Comparison of ENCODE assay signal across 8 cellular contexts in genomic region chr11:12674936-12675696, GRCh38. TPM values are rescaled to one million over a fixed set of nuclear protein-coding genes. Genes with fewer than 3 reads are reported as not detected.
A peak's percentile ranks its signal among the peaks of the same experiment; 100 is the strongest.
DNase-seq lines count a peak whose midpoint lies in the region; ATAC-seq, FAIRE-seq and TF ChIP-seq lines count a peak whose summit lies in the region.

No MANE protein-coding gene starts in this region.

- no peaks in the 10 kb centered on the region for H3K9me3 ChIP-seq in mammary epithelial cell (replicated peaks; ENCODE audit: insufficient read depth, low read length)
- H3K9me3 ChIP-seq in keratinocyte (ENCODE audit: control insufficient read depth, low read depth, low read length): no peaks in the 10 kb centered on the region
- H3K9me3 ChIP-seq in smooth muscle cell (replicated peaks; ENCODE audit: low read depth): no peaks in the 10 kb centered on the region

- no peak for FAIRE-seq in keratinocyte (lab: Jason Lieb, UNC)

- TF ChIP-seq CTCF in mammary epithelial cell (conservative IDR thresholded peaks at IDR 0.05 in 1 of 2, IDR thresholded peaks at IDR 0.05 in 1 of 2; ENCODE audit: extremely low read depth in 1 of 2, insufficient read depth in 1 of 2, low read depth in 1 of 2, low read length in 2 of 2) (no peak), keratinocyte (optimal IDR thresholded peaks at IDR 0.05 in 1 of 3, IDR thresholded peaks at IDR 0.05 in 1 of 3, conservative IDR thresholded peaks at IDR 0.05 in 1 of 3; ENCODE audit: extremely low read depth in 1 of 3, insufficient read depth in 2 of 3, low read length in 3 of 3) (no peak), smooth muscle cell (IDR thresholded peaks at IDR 0.05; ENCODE audit: borderline replicate concordance, insufficient read depth, poor library complexity, severe bottlenecking) (no peak)

- H3K4me2 ChIP-seq in mammary epithelial cell (ENCODE audit: insufficient read depth, low read depth, low read length) (peak overlapping the region; percentile 94), keratinocyte (ENCODE audit: control insufficient read depth, extremely low read depth, insufficient read depth, low read depth, low read length) (peak overlapping the region; percentile 84), smooth muscle cell (peak overlapping the region; percentile 88)

- no peaks in the 10 kb centered on the region for H3K27me3 ChIP-seq in mammary epithelial cell (ENCODE audit: insufficient read depth, low read length)
- H3K27me3 ChIP-seq in keratinocyte (ENCODE audit: control insufficient read depth, extremely low read depth, insufficient read depth, low read length): no peaks in the 10 kb centered on the region
- no peaks in the 10 kb centered on the region for H3K27me3 ChIP-seq in smooth muscle cell (ENCODE audit: low read depth)

- H3K4me1 ChIP-seq in mammary epithelial cell (ENCODE audit: insufficient read depth, low read length): peaks cover 28% of the 10 kb centered on the region
- H3K4me1 ChIP-seq in keratinocyte (ENCODE audit: control insufficient read depth, extremely low read depth, insufficient read depth, low read length): peaks cover 33% of the 10 kb centered on the region
- peaks cover 31% of the 10 kb centered on the region for H3K4me1 ChIP-seq in smooth muscle cell (ENCODE audit: low read depth)

- peaks cover 21% of the 10 kb centered on the region for H3F3A ChIP-seq in smooth muscle cell (ENCODE audit: low read depth)

- peak overlapping the region; percentile 65 to 85 (median 84) for H3K4me3 ChIP-seq in mammary epithelial cell (replicated peaks in 1 of 3; ENCODE audit: insufficient read depth in 1 of 3, low read depth in 2 of 3, low read length in 3 of 3)
- peak overlapping the region; percentile 61 to 97 (median 78) for H3K4me3 ChIP-seq in keratinocyte (ENCODE audit: control insufficient read depth in 2 of 3, extremely low read depth in 1 of 3, insufficient read depth in 2 of 3, low read depth in 1 of 3, low read length in 3 of 3)
- H3K4me3 ChIP-seq in smooth muscle cell: peak overlapping the region; percentile 78

- no peaks in the 10 kb centered on the region for H4K20me1 ChIP-seq in mammary epithelial cell (ENCODE audit: insufficient read depth, low read length)
- peaks cover 7% of the 10 kb centered on the region for H4K20me1 ChIP-seq in keratinocyte (ENCODE audit: control insufficient read depth, extremely low read depth, insufficient read depth, low read length)
- H4K20me1 ChIP-seq in smooth muscle cell (ENCODE audit: low read depth): peaks cover 4% of the 10 kb centered on the region

- H3K27ac ChIP-seq in mammary epithelial cell (ENCODE audit: insufficient read depth, low read depth, low read length) (peak overlapping the region; percentile 84), keratinocyte (ENCODE audit: control insufficient read depth, insufficient read depth, low read length) (peak overlapping the region; percentile 67), smooth muscle cell (ENCODE audit: low read depth) (peak overlapping the region; percentile 99)

- H3K79me2 ChIP-seq in mammary epithelial cell (ENCODE audit: insufficient read depth, low read length): peaks cover 58% of the 10 kb centered on the region
- H3K79me2 ChIP-seq in keratinocyte (ENCODE audit: control insufficient read depth, insufficient read depth, low read length): peaks cover 51% of the 10 kb centered on the region
- peaks cover 63% of the 10 kb centered on the region for H3K79me2 ChIP-seq in smooth muscle cell (ENCODE audit: low read depth)

- in situ Hi-C loops in mammary epithelial cell (cut with MboI; ENCODE audit: low sequenced_read_pairs in 2 of 2): loop anchor here in 1 of 2 donors (5.0 kb wide), 1 partner anchor 212 kb away; no protein-coding TSS in a partner anchor

- H2AFZ ChIP-seq in mammary epithelial cell (ENCODE audit: low read depth, low read length) (no peak overlapping the region), keratinocyte (ENCODE audit: control insufficient read depth, low read length) (no peak overlapping the region), smooth muscle cell (ENCODE audit: low read depth) (no peak overlapping the region)

- H3K9ac ChIP-seq in mammary epithelial cell (ENCODE audit: insufficient read depth, low read length) (peak overlapping the region; percentile 92), keratinocyte (ENCODE audit: control insufficient read depth, extremely low read depth, insufficient read depth, low read length) (peak overlapping the region; percentile 87), smooth muscle cell (ENCODE audit: low read depth) (peak overlapping the region; percentile 87)

- CTCF ChIA-PET in mammary epithelial cell (lab: Charles Lee; ENCODE audit: low non-redundant PET): no interaction called here

- no peak for ATAC-seq in HG03342 (IDR thresholded peaks at IDR 0.05; ENCODE audit: unreplicated experiment)
- ATAC-seq in GM21576 (IDR thresholded peaks at IDR 0.05; ENCODE audit: unreplicated experiment): no peak

- BruUV-seq in mammary epithelial cell (replicated peaks; lab: Mats Ljungman, UMichigan): no TSS peak

- DNase-seq in NCI-H82 (lab: John Stamatoyannopoulos, UW) (peak; percentile 33), NCI-H82 treated with DMSO at 0.1 percent for 48 hours (lab: John Stamatoyannopoulos, UW; ENCODE audit: unreplicated experiment) (no peak), NCI-H2227 treated with DMSO at 0.1 percent for 48 hours (lab: John Stamatoyannopoulos, UW) (peak; percentile 18), mammary epithelial cell (no peak), keratinocyte (ENCODE audit: low read depth, low spot score) (no peak), smooth muscle cell (lab: John Stamatoyannopoulos, UW; ENCODE audit: unreplicated experiment) (no peak)

- H3K36me3 ChIP-seq in mammary epithelial cell (ENCODE audit: insufficient read depth, low read length) (no peaks in the 10 kb centered on the region), keratinocyte (ENCODE audit: control insufficient read depth in 2 of 2, extremely low read depth in 1 of 2, insufficient read depth in 2 of 2, low read length in 2 of 2) (no peaks in the 10 kb centered on the region), smooth muscle cell (ENCODE audit: low read depth) (no peaks in the 10 kb centered on the region)

- 0% methylated on average over 8 of the region's 81 CpGs for WGBS in mammary epithelial cell (ENCODE audit: low coverage, missing lambda C conversion rate)
- WGBS in smooth muscle cell (ENCODE audit: low lambda C conversion rate): under 1% methylated on average over 17 of the region's 81 CpGs

- no peaks in the 10 kb centered on the region for H3K9me1 ChIP-seq in keratinocyte (ENCODE audit: control insufficient read depth, extremely low read depth, insufficient read depth, low read length)

- dilution Hi-C loops in mammary epithelial cell (cut with HindIII; ENCODE audit: low sequenced_read_pairs): no loop called here
- dilution Hi-C loops in keratinocyte (cut with MboI; ENCODE audit: extremely low pct_ligation_motif_present, low sequenced_read_pairs): no loop called here

- intact Hi-C loops in mammary epithelial cell (cut with micrococcal nuclease): loop anchor here (1.0 to 10.0 kb wide), 5 partner anchors 43 to 343 kb away; no protein-coding TSS in a partner anchor

RNA-seq across cellular contexts. Expression of gene TEAD1, which starts 0.9 kb away (rescaled TPM):
- total RNA-seq in mammary epithelial cell (100 to 1,000 TPM in 1 of 2 donors, 10 to 100 TPM in 1; 93.9 to 107 TPM), smooth muscle cell (181 and 191 TPM in 2 replicates)
- polyA plus RNA-seq in mammary epithelial cell (21.3 TPM), keratinocyte (18.7 to 33.6 TPM (median 32.7 TPM) in 3 replicates), smooth muscle cell (63.0 and 66.9 TPM in 2 replicates)
- polyA minus RNA-seq in mammary epithelial cell (88.8 TPM), keratinocyte (36.9 to 96.2 TPM (median 41.3 TPM) in 3 replicates)
- polyA plus RNA-seq in keratinocyte (2011; ENCODE audit: low read depth): 18.1 TPM
- polyA plus RNA-seq in keratinocyte (2011; cell fraction: cytosol; rRNA removed): 21.7 and 32.2 TPM in 2 replicates
- 37.7 and 43.0 TPM in 2 replicates for polyA plus RNA-seq in keratinocyte (2011; cell fraction: nucleus; rRNA removed)
- 16.2 and 37.8 TPM in 2 replicates for polyA plus RNA-seq in keratinocyte (2012; ENCODE audit: low replicate concordance)
- 44.3 TPM for polyA minus RNA-seq in keratinocyte (2011; cell fraction: cytosol; rRNA and poly(A)+ RNA removed)
- 49.3 and 96.6 TPM in 2 replicates for polyA minus RNA-seq in keratinocyte (2011; cell fraction: nucleus; rRNA and poly(A)+ RNA removed)

Comparison
In these comparisons a context has a peak if more than half of its experiments do, and no peak if none do; other contexts are left out.
1. DNase-seq: peak in NCI-H82 (single experiment) and NCI-H2227 treated with DMSO at 0.1 percent for 48 hours (single experiment); none in NCI-H82 treated with DMSO at 0.1 percent for 48 hours (single experiment), mammary epithelial cell (single experiment), keratinocyte (single experiment) and smooth muscle cell (single experiment).
2. Peak in every context shown above with its lines, with median percentiles within 50 percentile points of each other: H3K27ac ChIP-seq, H3K4me2 ChIP-seq, H3K4me3 ChIP-seq and H3K9ac ChIP-seq.